ENCODE assay signal across 5 cellular contexts in the genomic region with DNA sequence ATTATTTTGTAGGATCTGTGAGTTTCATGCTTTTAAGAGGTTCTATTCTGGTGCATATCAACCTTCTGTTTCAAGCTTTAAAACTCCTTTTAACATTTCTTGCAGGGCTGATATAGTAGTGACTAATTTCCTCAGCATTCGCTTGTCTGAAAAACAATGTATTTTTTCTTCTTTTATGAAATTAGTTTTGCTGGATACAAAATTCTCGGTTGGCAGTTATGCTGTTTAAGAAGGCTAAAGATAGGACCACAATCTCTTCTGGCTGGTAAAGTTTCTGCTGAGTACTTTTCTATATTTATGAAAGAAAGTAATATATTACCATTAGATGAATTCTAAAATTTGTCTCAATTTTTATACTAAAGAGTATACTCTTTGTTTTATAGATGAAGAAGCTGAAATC.
"Had no signal": no experiment of that assay in that cellular context is flagged by ENCODE, and none has a peak within 500 bp of the region (broad histone marks: within the 10 kb centered on the region; RNA-seq: fewer than 3 reads in every experiment).

No MANE protein-coding gene starts in this region.

- DNase-seq: GM23248, GOT3, H7, IMR-90, KBM-7 had no signal
